ENCODE assay signal across 8 cellular contexts in the genomic region with DNA sequence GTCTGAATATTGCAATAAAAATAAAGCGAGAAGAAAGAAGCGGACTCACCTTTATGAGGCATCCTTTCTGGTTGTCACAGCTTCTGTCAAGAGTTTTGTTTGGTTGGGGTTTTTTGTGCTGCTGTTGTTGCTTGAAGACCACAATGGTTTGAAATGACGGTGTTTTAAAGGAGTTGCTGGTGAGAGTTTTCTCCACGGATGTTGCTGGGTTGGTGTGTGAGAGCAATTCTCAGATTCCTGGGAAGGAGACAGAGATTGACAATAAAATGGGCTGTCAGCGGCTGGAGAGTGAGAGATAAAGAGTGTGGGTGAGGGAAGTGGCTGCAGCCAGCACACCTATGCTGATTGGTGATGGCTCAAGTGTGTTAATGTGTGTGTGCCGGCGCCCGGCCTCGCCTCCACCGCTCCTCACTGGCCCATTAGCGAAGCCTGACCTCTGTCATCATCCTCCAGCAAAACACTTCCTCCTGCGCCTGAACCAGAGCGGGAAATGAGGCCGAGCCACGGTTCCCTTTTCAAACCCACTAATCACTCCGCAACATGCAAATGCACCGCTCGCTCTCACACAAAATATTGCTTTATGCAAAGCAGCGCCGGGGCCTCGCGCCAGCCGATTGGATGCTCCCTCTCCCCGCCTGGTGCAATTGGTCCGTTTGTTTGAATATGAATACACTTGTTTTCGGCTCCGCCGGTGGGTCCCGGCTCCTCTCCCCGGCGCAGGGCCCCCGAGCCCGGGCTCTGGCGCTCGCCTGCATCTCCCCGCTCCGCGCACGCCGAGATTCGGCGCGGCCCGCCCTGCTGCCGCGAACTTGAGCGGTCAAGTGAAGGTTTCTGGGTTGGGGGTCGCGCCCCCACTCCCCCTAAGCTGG. TPM values are rescaled to one million over a fixed set of nuclear protein-coding genes. Genes with fewer than 3 reads are reported as not detected.
A peak's percentile ranks its signal among the peaks of the same experiment; 100 is the strongest.
DNase-seq lines count a peak whose midpoint lies in the region; ATAC-seq and TF ChIP-seq lines count a peak whose summit lies in the region.

PAX6 (minus strand) TSS at position 544 of the 869 bp plus-strand sequence. CDS start 4,911 bp downstream, outside the sequence.

- H3K4me2 ChIP-seq in BLaER1 treated with 17β-estradiol and CSF1 and Interleukin-3, amounts not matched to agents 10 nM and 100 nM = peak within 1 kb of the TSS; percentile 41 to 96 (median 67)

- peaks cover 71% of the 10 kb centered on the region for H3K27me3 Mint-ChIP-seq in activated T-cell treated with anti-CD3 and anti-CD28 coated beads, Interleukin-2, amount 50 U/mL, for 72 hours (ENCODE audit: low read depth)

- no peak within 1 kb of the TSS for H3K27ac ChIP-seq in BLaER1 treated with 17β-estradiol and CSF1 and Interleukin-3, amounts not matched to agents 10 nM and 100 nM
- H3K27ac ChIP-seq in gastroesophageal sphincter = no peak within 1 kb of the TSS

- DNase-seq in NCI-H2227 treated with DMSO at 0.1 percent for 48 hours (lab: John Stamatoyannopoulos, UW) = peak; percentile 73
- peak; percentile 63 to 66 for DNase-seq in activated T-cell treated with anti-CD3 and anti-CD28 coated beads, Interleukin-2, amount 50 U/mL, for 72 hours
- no peak for DNase-seq in HT-29 (ENCODE audit: low spot score)

- no peak within 1 kb of the TSS for H2AFZ ChIP-seq in neuron (ENCODE audit: low read depth, low read length)

- peaks cover 43 to 72% (median 54%) of the 10 kb centered on the region in 11 experiments for H3K9me3 ChIP-seq in BLaER1 treated with 17β-estradiol and CSF1 and Interleukin-3, amounts not matched to agents 10 nM and 100 nM (replicated peaks in 1 of 11)
- H3K9me3 ChIP-seq in gastroesophageal sphincter = no peaks in the 10 kb centered on the region
- H3K9me3 ChIP-seq in neuron (ENCODE audit: low read length) = no peaks in the 10 kb centered on the region

- TF ChIP-seq POLR2A in gastroesophageal sphincter (IDR thresholded peaks at IDR 0.05) = no peak

- peak within 1 kb of the TSS; percentile 82 to 90 for H3K4me3 Mint-ChIP-seq in activated T-cell treated with anti-CD3 and anti-CD28 coated beads, Interleukin-2, amount 50 U/mL, for 72 hours

- TF ChIP-seq CTCF in gastroesophageal sphincter (IDR thresholded peaks at IDR 0.05) = no peak

- H3K36me3 ChIP-seq in BLaER1 treated with 17β-estradiol and CSF1 and Interleukin-3, amounts not matched to agents 10 nM and 100 nM = no peaks in the 10 kb centered on the region
- H3K36me3 ChIP-seq in gastroesophageal sphincter = no peaks in the 10 kb centered on the region
- peaks cover 16% of the 10 kb centered on the region for H3K36me3 ChIP-seq in neuron (ENCODE audit: insufficient read depth, low read length)

- TF ChIP-seq EP300 in gastroesophageal sphincter (IDR thresholded peaks at IDR 0.05) = no peak

- H4K20me1 ChIP-seq in BLaER1 treated with 17β-estradiol and CSF1 and Interleukin-3, amounts not matched to agents 10 nM and 100 nM = peaks cover 0 to 79% (median 40%) of the 10 kb centered on the region in 11 experiments; a peak in 16 of 22 replicates

- H3K4me1 Mint-ChIP-seq in activated T-cell treated with anti-CD3 and anti-CD28 coated beads, Interleukin-2, amount 50 U/mL, for 72 hours (ENCODE audit: low read depth) = peaks cover 52% of the 10 kb centered on the region

- ATAC-seq in GM18873 (IDR thresholded peaks at IDR 0.05; ENCODE audit: low FRiP score, unreplicated experiment) (peak; percentile 45), HG03103 (IDR thresholded peaks at IDR 0.05; ENCODE audit: low read depth, unreplicated experiment) (peak; percentile 55), gastroesophageal sphincter (no peak)
- peak; percentile 53 to 62 for ATAC-seq in activated T-cell treated with anti-CD3 and anti-CD28 coated beads, Interleukin-2, amount 50 U/mL, for 72 hours (replicated peaks in 1 of 2)

- no peaks in the 10 kb centered on the region for H3K9me3 Mint-ChIP-seq in activated T-cell treated with anti-CD3 and anti-CD28 coated beads, Interleukin-2, amount 50 U/mL, for 72 hours

- WGBS in gastroesophageal sphincter (ENCODE audit: low coverage in 1 of 2), 2 donors = 5 to 6% methylated on average over 30 to 36 of the region's 49 CpGs

- H3K4me3 ChIP-seq in BLaER1 treated with 17β-estradiol and CSF1 and Interleukin-3, amounts not matched to agents 10 nM and 100 nM = peak within 1 kb of the TSS; percentile 23 to 65 (median 47); a peak in 17 of 20 replicates
- H3K4me3 ChIP-seq in gastroesophageal sphincter (peak within 1 kb of the TSS; percentile 8 to 52), neuron (ENCODE audit: low read length) (peak within 1 kb of the TSS; percentile 76)

- peak within 1 kb of the TSS in 1 of 11 experiments; percentile 20; a peak in 1 of 22 replicates for H3K9ac ChIP-seq in BLaER1 treated with 17β-estradiol and CSF1 and Interleukin-3, amounts not matched to agents 10 nM and 100 nM

- H3K27me3 ChIP-seq in BLaER1 treated with 17β-estradiol and CSF1 and Interleukin-3, amounts not matched to agents 10 nM and 100 nM = peaks cover 100% of the 10 kb centered on the region in 11 experiments
- peaks cover 100% of the 10 kb centered on the region for H3K27me3 ChIP-seq in gastroesophageal sphincter
- no peaks in the 10 kb centered on the region for H3K27me3 ChIP-seq in neuron (ENCODE audit: insufficient read depth, low read length)

- peak within 1 kb of the TSS; percentile 30 for H3K27ac Mint-ChIP-seq in activated T-cell treated with anti-CD3 and anti-CD28 coated beads, Interleukin-2, amount 50 U/mL, for 72 hours

- peaks cover 3 to 9% of the 10 kb centered on the region in 2 donors for H3K36me3 Mint-ChIP-seq in activated T-cell treated with anti-CD3 and anti-CD28 coated beads, Interleukin-2, amount 50 U/mL, for 72 hours (ENCODE audit: insufficient read depth in 2 of 2)

- H3K4me1 ChIP-seq in BLaER1 treated with 17β-estradiol and CSF1 and Interleukin-3, amounts not matched to agents 10 nM and 100 nM = peaks cover 0 to 27% (median 19%) of the 10 kb centered on the region in 10 experiments; a peak in 14 of 20 replicates
- H3K4me1 ChIP-seq in gastroesophageal sphincter (peaks cover 0 to 76% (median 61%) of the 10 kb centered on the region in 3 donors), neuron (ENCODE audit: insufficient read depth, low read length) (peaks cover 41% of the 10 kb centered on the region)

RNA-seq across cellular contexts. Expression of gene PAX6, which starts in this region (rescaled TPM):
- total RNA-seq in activated T-cell treated with anti-CD3 and anti-CD28 coated beads, Interleukin-2, amount 50 U/mL, for 72 hours = under 1 TPM; 0.46 to 0.76 TPM
- total RNA-seq in gastroesophageal sphincter = 1 to 10 TPM in 1 of 4 donors, under 1 TPM in 3; 0.08 to 1.1 (median 0.55) TPM
- not detected in 2 replicates for total RNA-seq in HT-29 (2014; rRNA removed; shearing (Covaris generic))

Comparison
In these comparisons a context has a peak if more than half of its experiments do, and no peak if none do; other contexts are left out.
1. Peak in DNase-seq and ATAC-seq in activated T-cell treated with anti-CD3 and anti-CD28 coated beads, Interleukin-2, amount 50 U/mL, for 72 hours; RNA of the gene not detected or under 1 TPM.